22 cellular contexts compared by ENCODE assay signal in genomic region chr11:92707665-92708064, GRCh38.
DNase-seq lines count a peak whose midpoint lies in the region; ATAC-seq and TF ChIP-seq lines count a peak whose summit lies in the region.
"Had no signal": no experiment of that assay in that cellular context is flagged by ENCODE, and none has a peak within 500 bp of the region (broad histone marks: within the 10 kb centered on the region; RNA-seq: fewer than 3 reads in every experiment).

No MANE protein-coding gene starts in this region.

- H3K36me3 Mint-ChIP-seq in osteocyte (ENCODE audit: unreplicated experiment), result no peaks in the 10 kb centered on the region
- H3K36me3 Mint-ChIP-seq: activated CD8-positive, alpha-beta memory T cell treated with anti-CD3 and anti-CD28 coated beads, Interleukin-2, amount 10 ng/mL, durations not matched to agents 7 days and 5 days; naive thymus-derived CD8-positive, alpha-beta T cell had no signal

- TF ChIP-seq CTCF in foreskin keratinocyte (conservative IDR thresholded peaks at IDR 0.05) (no peak), osteocyte (IDR thresholded peaks at IDR 0.05) (no peak)

- no peak overlapping the region for H3K4me3 Mint-ChIP-seq in osteocyte (ENCODE audit: unreplicated experiment)
- H3K4me3 Mint-ChIP-seq: activated CD8-positive, alpha-beta memory T cell treated with anti-CD3 and anti-CD28 coated beads, Interleukin-2, amount 10 ng/mL, durations not matched to agents 7 days and 5 days; dendritic cell treated with granulocyte-macrophage colony-stimulating factor and Interleukin-4, amounts not matched to agents 40 ng/mL and 50 ng/mL, for 4 days; naive thymus-derived CD8-positive, alpha-beta T cell had no signal

- no peak for TF ChIP-seq POLR2A in GM18505 (IDR thresholded peaks at IDR 0.05; ENCODE audit: borderline replicate concordance, extremely low read depth, insufficient read depth, insufficient read length)

- H3K27me3 ChIP-seq in foreskin keratinocyte, result no peaks in the 10 kb centered on the region
- H3K27me3 ChIP-seq: thyroid gland had no signal

- ATAC-seq in foreskin keratinocyte (no peak), GM18867 (IDR thresholded peaks at IDR 0.05; ENCODE audit: unreplicated experiment) (no peak), GM18505 (IDR thresholded peaks at IDR 0.05; ENCODE audit: unreplicated experiment) (no peak)
- ATAC-seq: activated CD8-positive, alpha-beta memory T cell treated with anti-CD3 and anti-CD28 coated beads, Interleukin-2, amount 10 ng/mL, durations not matched to agents 7 days and 5 days; K562; naive thymus-derived CD8-positive, alpha-beta T cell had no signal

- H3K27me3 Mint-ChIP-seq in osteocyte (ENCODE audit: unreplicated experiment), result no peaks in the 10 kb centered on the region
- H3K27me3 Mint-ChIP-seq: activated CD8-positive, alpha-beta memory T cell treated with anti-CD3 and anti-CD28 coated beads, Interleukin-2, amount 10 ng/mL, durations not matched to agents 7 days and 5 days; dendritic cell treated with granulocyte-macrophage colony-stimulating factor and Interleukin-4, amounts not matched to agents 40 ng/mL and 50 ng/mL, for 4 days; progenitor cell of endocrine pancreas had no signal

- DNase-seq in DMS53 (lab: John Stamatoyannopoulos, UW) (peak; percentile 27), DMS53 treated with DMSO at 0.1 percent for 48 hours (lab: John Stamatoyannopoulos, UW; ENCODE audit: unreplicated experiment) (no peak), NCI-H510A (lab: John Stamatoyannopoulos, UW) (peak; percentile 18), foreskin keratinocyte (no peak), osteocyte (ENCODE audit: extremely low spot score, unreplicated experiment) (no peak)
- no peak for DNase-seq in NK-92 treated with Interleukin-12 subunit alpha and Interleukin-12 subunit beta, amount 100 ng/mL, for 24 hours (lab: John Stamatoyannopoulos, UW)
- DNase-seq: activated CD4-positive, alpha-beta T cell treated with anti-CD3 and anti-CD28 coated beads for 1 hour; activated CD8-positive, alpha-beta memory T cell treated with anti-CD3 and anti-CD28 coated beads, Interleukin-2, amount 10 ng/mL, durations not matched to agents 7 days and 5 days; activated effector memory CD4-positive, alpha-beta T cell treated with Interleukin-2 at 50 U/mL for 16 hours; amygdala; naive thymus-derived CD8-positive, alpha-beta T cell; OCI-M1; spleen; T-helper 9 cell had no signal

- H3K27ac Mint-ChIP-seq in osteocyte (ENCODE audit: unreplicated experiment), result peak overlapping the region; percentile 75
- H3K27ac Mint-ChIP-seq: activated CD8-positive, alpha-beta memory T cell treated with anti-CD3 and anti-CD28 coated beads, Interleukin-2, amount 10 ng/mL, durations not matched to agents 7 days and 5 days; dendritic cell treated with granulocyte-macrophage colony-stimulating factor and Interleukin-4, amounts not matched to agents 40 ng/mL and 50 ng/mL, for 4 days; naive thymus-derived CD8-positive, alpha-beta T cell; progenitor cell of endocrine pancreas had no signal

- peak overlapping the region; percentile 58 for H3K27ac ChIP-seq in foreskin keratinocyte
- H3K27ac ChIP-seq: 22Rv1, HL-60, thyroid gland had no signal

- H3K4me1 ChIP-seq in foreskin keratinocyte, result peaks cover 28% of the 10 kb centered on the region

- H3K4me1 Mint-ChIP-seq in osteocyte (ENCODE audit: unreplicated experiment), result peaks cover 46% of the 10 kb centered on the region
- H3K4me1 Mint-ChIP-seq: activated CD8-positive, alpha-beta memory T cell treated with anti-CD3 and anti-CD28 coated beads, Interleukin-2, amount 10 ng/mL, durations not matched to agents 7 days and 5 days; naive thymus-derived CD8-positive, alpha-beta T cell had no signal

- H3K9me3 Mint-ChIP-seq in osteocyte (ENCODE audit: unreplicated experiment), result no peaks in the 10 kb centered on the region

Comparison
In these comparisons a context has a peak if more than half of its experiments do, and no peak if none do; other contexts are left out.
1. DNase-seq: peak in DMS53 (single experiment) and NCI-H510A (single experiment); none in DMS53 treated with DMSO at 0.1 percent for 48 hours (single experiment), foreskin keratinocyte (0 of 2), osteocyte (single experiment) and NK-92 treated with Interleukin-12 subunit alpha and Interleukin-12 subunit beta, amount 100 ng/mL, for 24 hours (single experiment).